In the genomic region with DNA sequence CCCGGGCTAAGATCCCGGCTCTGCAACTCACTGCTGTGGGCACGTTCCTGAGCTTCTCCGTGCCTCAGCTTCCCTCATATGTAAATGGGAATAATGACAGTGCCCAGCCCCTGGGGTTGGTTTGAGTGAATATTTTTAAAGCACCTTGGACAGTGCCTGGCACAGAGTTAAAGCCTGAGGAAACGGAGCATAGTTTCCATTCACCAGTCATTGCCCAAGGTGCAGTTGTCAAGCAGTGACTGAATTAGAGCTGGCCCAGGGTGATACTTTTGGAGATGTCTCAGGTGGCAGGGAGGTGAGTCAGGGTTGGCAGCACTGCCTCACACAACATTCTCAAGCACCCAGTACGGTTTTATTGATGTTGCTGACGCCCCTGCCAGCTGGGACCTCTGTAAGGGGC, we compare ENCODE assay signal across 21 cellular contexts. TPM values are rescaled to one million over a fixed set of nuclear protein-coding genes. Genes with fewer than 3 reads are reported as not detected.
DNase-seq lines count a peak whose midpoint lies in the region; ATAC-seq and TF ChIP-seq lines count a peak whose summit lies in the region.
"Had no signal": no experiment of that assay in that cellular context is flagged by ENCODE, and none has a peak within 500 bp of the region (broad histone marks: within the 10 kb centered on the region; RNA-seq: fewer than 3 reads in every experiment).

No MANE protein-coding gene starts in this region.

- H3K4me3 ChIP-seq in left ventricle myocardium inferior: no peak overlapping the region
- H3K4me3 ChIP-seq in epithelial cell of esophagus (ENCODE audit: low read length): no peak overlapping the region
- no peak overlapping the region for H3K4me3 ChIP-seq in sigmoid colon
- H3K4me3 ChIP-seq: HAP-1 had no signal

- TF ChIP-seq POLR2A in sigmoid colon (IDR thresholded peaks at IDR 0.05): no peak

- DNase-seq in left ventricle myocardium superior (no peak), left ventricle myocardium inferior (no peak), epithelial cell of esophagus (ENCODE audit: low read depth) (peak; percentile 19), sigmoid colon (peak; percentile 32), COR-L47 (lab: John Stamatoyannopoulos, UW) (no peak)
- DNase-seq: CD4-positive, CD25-positive, alpha-beta regulatory T cell; DMS79 treated with DMSO at 0.1 percent for 48 hours; KG1; NCI-H1105; NCI-H146; NCI-H2029; NCI-H226; NCI-H510A treated with DMSO at 0.1 percent for 48 hours; NCI-H748 treated with DMSO at 0.1 percent for 48 hours; SIG-M5 had no signal

- TF ChIP-seq CTCF in left ventricle myocardium inferior (IDR thresholded peaks at IDR 0.05; ENCODE audit: borderline replicate concordance): no peak
- TF ChIP-seq CTCF in epithelial cell of esophagus (IDR thresholded peaks at IDR 0.05; ENCODE audit: insufficient read depth, low read depth, low read length, missing control alignments): no peak
- no peak for TF ChIP-seq CTCF in sigmoid colon (IDR thresholded peaks at IDR 0.05)

- H3K36me3 ChIP-seq in left ventricle myocardium inferior (peaks cover 11% of the 10 kb centered on the region), sigmoid colon (peaks cover 0 to 38% (median 7%) of the 10 kb centered on the region in 4 donors)

- H3K27me3 ChIP-seq in left ventricle myocardium inferior (ENCODE audit: low read depth) (peaks cover 10% of the 10 kb centered on the region), sigmoid colon (no peaks in the 10 kb centered on the region)

- no peaks in the 10 kb centered on the region for H3K9me3 ChIP-seq in left ventricle myocardium inferior (replicated peaks)
- H3K9me3 ChIP-seq in sigmoid colon: no peaks in the 10 kb centered on the region
- H3K9me3 ChIP-seq: HAP-1 had no signal

- no peak overlapping the region for H3K27ac ChIP-seq in left ventricle myocardium inferior (replicated peaks)
- no peak overlapping the region for H3K27ac ChIP-seq in sigmoid colon
- H3K27ac ChIP-seq: HL-60 had no signal

- intact Hi-C loops in left ventricle myocardium superior (cut with micrococcal nuclease): no loop called here
- intact Hi-C loops in left ventricle myocardium inferior (cut with micrococcal nuclease): no loop called here
- intact Hi-C loops in sigmoid colon (cut with DNase I): no loop called here

- H3K4me1 ChIP-seq in left ventricle myocardium inferior (no peaks in the 10 kb centered on the region), sigmoid colon (peaks cover 0 to 20% (median 16%) of the 10 kb centered on the region in 4 donors)
- H3K4me1 ChIP-seq: HAP-1 had no signal

- TF ChIP-seq EP300 in sigmoid colon (IDR thresholded peaks at IDR 0.05): no peak

- 75 to 83% methylated on average over 7 of the region's 7 CpGs for WGBS in sigmoid colon, 2 donors

- ATAC-seq in left ventricle myocardium superior: peak; percentile 36
- no peak for ATAC-seq in GM21825 (IDR thresholded peaks at IDR 0.05; ENCODE audit: unreplicated experiment)
- no peak for ATAC-seq in HG03342 (IDR thresholded peaks at IDR 0.05; ENCODE audit: unreplicated experiment)
- ATAC-seq: Panc1 had no signal

TF ChIP-seq in PFSK-1, 5 proteins besides CTCF, POLR2A, EP300 and RAD21:
- TF ChIP-seq SIN3A (IDR thresholded peaks at IDR 0.05; ENCODE audit: borderline replicate concordance, insufficient read depth, low read length): no peak
- TF ChIP-seq, protein P1, sequence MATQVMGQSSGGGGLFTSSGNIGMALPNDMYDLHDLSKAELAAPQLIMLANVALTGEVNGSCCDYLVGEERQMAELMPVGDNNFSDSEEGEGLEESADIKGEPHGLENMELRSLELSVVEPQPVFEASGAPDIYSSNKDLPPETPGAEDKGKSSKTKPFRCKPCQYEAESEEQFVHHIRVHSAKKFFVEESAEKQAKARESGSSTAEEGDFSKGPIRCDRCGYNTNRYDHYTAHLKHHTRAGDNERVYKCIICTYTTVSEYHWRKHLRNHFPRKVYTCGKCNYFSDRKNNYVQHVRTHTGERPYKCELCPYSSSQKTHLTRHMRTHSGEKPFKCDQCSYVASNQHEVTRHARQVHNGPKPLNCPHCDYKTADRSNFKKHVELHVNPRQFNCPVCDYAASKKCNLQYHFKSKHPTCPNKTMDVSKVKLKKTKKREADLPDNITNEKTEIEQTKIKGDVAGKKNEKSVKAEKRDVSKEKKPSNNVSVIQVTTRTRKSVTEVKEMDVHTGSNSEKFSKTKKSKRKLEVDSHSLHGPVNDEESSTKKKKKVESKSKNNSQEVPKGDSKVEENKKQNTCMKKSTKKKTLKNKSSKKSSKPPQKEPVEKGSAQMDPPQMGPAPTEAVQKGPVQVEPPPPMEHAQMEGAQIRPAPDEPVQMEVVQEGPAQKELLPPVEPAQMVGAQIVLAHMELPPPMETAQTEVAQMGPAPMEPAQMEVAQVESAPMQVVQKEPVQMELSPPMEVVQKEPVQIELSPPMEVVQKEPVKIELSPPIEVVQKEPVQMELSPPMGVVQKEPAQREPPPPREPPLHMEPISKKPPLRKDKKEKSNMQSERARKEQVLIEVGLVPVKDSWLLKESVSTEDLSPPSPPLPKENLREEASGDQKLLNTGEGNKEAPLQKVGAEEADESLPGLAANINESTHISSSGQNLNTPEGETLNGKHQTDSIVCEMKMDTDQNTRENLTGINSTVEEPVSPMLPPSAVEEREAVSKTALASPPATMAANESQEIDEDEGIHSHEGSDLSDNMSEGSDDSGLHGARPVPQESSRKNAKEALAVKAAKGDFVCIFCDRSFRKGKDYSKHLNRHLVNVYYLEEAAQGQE (IDR thresholded peaks at IDR 0.05; ENCODE audit: insufficient read depth in 1 of 2, low read depth in 2 of 2, low read length in 2 of 2): peak; percentile 10 to 79; a peak in 2 of 4 replicates
- no peak for TF ChIP-seq FOXP2 (optimal IDR thresholded peaks at IDR 0.05; ENCODE audit: borderline replicate concordance, extremely low read depth, extremely low read length, insufficient read depth)

RNA-seq across cellular contexts. Expression of a gene that starts 12.2 kb away (rescaled TPM):
- total RNA-seq in left ventricle myocardium superior: 12.8 TPM
- 8.6 TPM for total RNA-seq in left ventricle myocardium inferior
- polyA plus RNA-seq in PFSK-1 (2012; ENCODE audit: insufficient read length, low read depth): 14.1 TPM
- 1 to 10 TPM; 5.8 to 8.2 (median 6.3) TPM for total RNA-seq in sigmoid colon
- polyA plus RNA-seq in sigmoid colon: 10 to 100 TPM in 2 of 3 donors, 1 to 10 TPM in 1; 8.4 to 17.9 (median 16.4) TPM

Comparison
In these comparisons a context has a peak if more than half of its experiments do, and no peak if none do; other contexts are left out.
1. DNase-seq: peak in epithelial cell of esophagus (single experiment) and sigmoid colon (single experiment); none in left ventricle myocardium superior (single experiment), left ventricle myocardium inferior (single experiment) and COR-L47 (single experiment).